ENCODE assay signal across 8 cellular contexts in the genomic region with DNA sequence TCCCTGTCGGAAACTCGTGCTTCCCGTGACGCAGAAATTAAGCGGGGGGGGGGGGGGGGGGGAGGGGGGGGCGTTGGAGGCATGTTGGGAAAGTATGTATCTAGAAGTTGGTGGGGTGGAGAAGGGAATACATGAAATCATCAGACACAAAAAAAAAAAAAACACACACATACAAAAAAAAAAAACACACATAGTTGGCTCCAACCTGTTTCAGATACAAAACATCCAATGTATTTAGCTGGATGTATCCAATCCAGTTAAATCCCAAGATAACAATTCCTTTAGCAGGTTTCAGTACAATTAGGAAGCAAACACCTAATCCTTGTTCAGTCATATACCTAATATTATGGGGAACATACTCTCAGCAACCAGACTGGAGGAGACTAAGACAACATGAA.
DNase-seq lines count a peak whose midpoint lies in the region; ATAC-seq and TF ChIP-seq lines count a peak whose summit lies in the region.

No MANE protein-coding gene starts in this region.

- peaks cover 16% of the 10 kb centered on the region for H3K4me1 ChIP-seq in rectal smooth muscle tissue (ENCODE audit: control insufficient read depth, insufficient read depth, low read length)

- peaks cover 81% of the 10 kb centered on the region for H3K79me2 ChIP-seq in SU-DHL-6 (ENCODE audit: insufficient read depth, low read length)

- DNase-seq in fibroblast of pulmonary artery (ENCODE audit: low read depth): peak; percentile 82
- no peak for DNase-seq in activated CD4-positive, CD25-positive, alpha-beta regulatory T cell (lab: John Stamatoyannopoulos, UW)
- DNase-seq in NCI-H526 (lab: John Stamatoyannopoulos, UW): no peak
- no peak for DNase-seq in cerebellar cortex (ENCODE audit: low spot score)

- no peak overlapping the region for H2AFZ ChIP-seq in SU-DHL-6 (ENCODE audit: low read depth, low read length, severe bottlenecking)

- ATAC-seq in GM21423 (IDR thresholded peaks at IDR 0.05; ENCODE audit: unreplicated experiment): no peak

- peak overlapping the region; percentile 66 for H3K4me2 ChIP-seq in SU-DHL-6 (ENCODE audit: low read depth, low read length, poor library complexity, severe bottlenecking)

- H3K9me3 ChIP-seq in SU-DHL-6 (ENCODE audit: insufficient read depth, low read length): no peaks in the 10 kb centered on the region

- TF ChIP-seq CTCF in GM12875 (IDR thresholded peaks at IDR 0.05; ENCODE audit: borderline replicate concordance, insufficient read depth, low read depth, low read length) (no peak), SU-DHL-6 (IDR thresholded peaks at IDR 0.05; ENCODE audit: insufficient read depth, low read length, poor library complexity, severe bottlenecking) (no peak), fibroblast of pulmonary artery (IDR thresholded peaks at IDR 0.05; ENCODE audit: low read length, missing control alignments) (no peak)

- H3K27me3 ChIP-seq in SU-DHL-6 (ENCODE audit: low read length) (no peaks in the 10 kb centered on the region), rectal smooth muscle tissue (ENCODE audit: control insufficient read depth, insufficient read depth, low read length) (no peaks in the 10 kb centered on the region)

- H3K9me2 ChIP-seq in SU-DHL-6 (replicated peaks; ENCODE audit: insufficient read depth, low read length): no peaks in the 10 kb centered on the region

- H3K36me3 ChIP-seq in SU-DHL-6 (ENCODE audit: low read length): no peaks in the 10 kb centered on the region
- no peaks in the 10 kb centered on the region for H3K36me3 ChIP-seq in rectal smooth muscle tissue (ENCODE audit: control insufficient read depth, insufficient read depth, low read length)

- H3K4me3 ChIP-seq in GM12875 (ENCODE audit: low read depth, low read length): peak overlapping the region; percentile 92
- peak overlapping the region; percentile 76 for H3K4me3 ChIP-seq in SU-DHL-6 (ENCODE audit: insufficient read depth, low read length, poor library complexity, severe bottlenecking)
- H3K4me3 ChIP-seq in fibroblast of pulmonary artery (replicated peaks; ENCODE audit: low read depth, low read length): peak overlapping the region; percentile 95
- peak overlapping the region; percentile 97 for H3K4me3 ChIP-seq in rectal smooth muscle tissue (ENCODE audit: low read length)

- H3K27ac ChIP-seq in SU-DHL-6 (ENCODE audit: low read depth, low read length) (peak overlapping the region; percentile 77), rectal smooth muscle tissue (ENCODE audit: low read depth, low read length) (peak overlapping the region; percentile 94)

- H4K20me1 ChIP-seq in SU-DHL-6 (ENCODE audit: low read depth, low read length): 0 out of 2 replicates have a peak, but pooled peaks cover 4% of the 10 kb centered on the region

- H3F3A ChIP-seq in SU-DHL-6 (ENCODE audit: insufficient read depth): peaks cover 21% of the 10 kb centered on the region; the same call in 1 of the 2 replicates

- H3K9ac ChIP-seq in SU-DHL-6 (ENCODE audit: low read length) (peak overlapping the region; percentile 75), rectal smooth muscle tissue (ENCODE audit: low read length) (peak overlapping the region; percentile 83)
